10 cellular contexts compared by ENCODE assay signal in genomic region chr6:43856005-43856765, GRCh38.
DNase-seq lines count a peak whose midpoint lies in the region; ATAC-seq and TF ChIP-seq lines count a peak whose summit lies in the region.
"Had no signal": no experiment of that assay in that cellular context is flagged by ENCODE, and none has a peak within 500 bp of the region (broad histone marks: within the 10 kb centered on the region; RNA-seq: fewer than 3 reads in every experiment).

No MANE protein-coding gene starts in this region.

- no peaks in the 10 kb centered on the region for H3K27me3 ChIP-seq in hepatocyte
- H3K27me3 ChIP-seq in upper lobe of left lung: no peaks in the 10 kb centered on the region

- TF ChIP-seq CTCF in VCaP (conservative IDR thresholded peaks at IDR 0.05): peak; percentile 86
- TF ChIP-seq CTCF in hepatocyte (IDR thresholded peaks at IDR 0.05; ENCODE audit: poor library complexity): peak; percentile 52
- TF ChIP-seq CTCF in upper lobe of left lung (IDR thresholded peaks at IDR 0.05): peak in 5 of 6 experiments; percentile 25 to 64 (median 54)

- H3K36me3 ChIP-seq in hepatocyte (replicated peaks; ENCODE audit: insufficient read depth, low read depth) (no peaks in the 10 kb centered on the region), upper lobe of left lung (no peaks in the 10 kb centered on the region)

- no peaks in the 10 kb centered on the region for H3K79me2 ChIP-seq in hepatocyte

- no peak overlapping the region for H3K4me2 ChIP-seq in hepatocyte

- no peak for TF ChIP-seq POLR2A in upper lobe of left lung (IDR thresholded peaks at IDR 0.05)

- H3K27ac ChIP-seq in VCaP: peak overlapping the region; percentile 29; the same call in 1 of the 2 replicates
- peak overlapping the region; percentile 37 for H3K27ac ChIP-seq in hepatocyte
- H3K27ac ChIP-seq in upper lobe of left lung: no peak overlapping the region

- H3K4me3 ChIP-seq in hepatocyte (no peak overlapping the region), upper lobe of left lung (no peak overlapping the region)

- no peaks in the 10 kb centered on the region for H3K9me3 ChIP-seq in hepatocyte (ENCODE audit: low read depth)
- H3K9me3 ChIP-seq in upper lobe of left lung: no peaks in the 10 kb centered on the region

- ATAC-seq in upper lobe of left lung (ENCODE audit: low FRiP score in 2 of 2) (peak; percentile 36 to 51), HG02571 (IDR thresholded peaks at IDR 0.05; ENCODE audit: unreplicated experiment) (no peak)

- peaks cover 5% of the 10 kb centered on the region for H3K4me1 ChIP-seq in hepatocyte (ENCODE audit: insufficient read depth)
- H3K4me1 ChIP-seq in upper lobe of left lung: peaks cover 0 to 3% (median 0%) of the 10 kb centered on the region in 4 donors

- WGBS in hepatocyte (ENCODE audit: low lambda C conversion rate, missing lambda C conversion rate): 59% methylated on average over 6 of the region's 6 CpGs
- WGBS in upper lobe of left lung, 2 donors: 60 to 77% methylated on average over 3 to 6 of the region's 6 CpGs

- no peak overlapping the region for H2AFZ ChIP-seq in hepatocyte

- peak; percentile 50 for DNase-seq in NCI-H748 (lab: John Stamatoyannopoulos, UW; ENCODE audit: unreplicated experiment)
- no peak for DNase-seq in NCI-H748 treated with DMSO at 0.1 percent for 48 hours (lab: John Stamatoyannopoulos, UW)
- DNase-seq in hepatocyte (ENCODE audit: low spot score): peak; percentile 74
- peak in 1 of 2 donors; percentile 80 for DNase-seq in upper lobe of left lung
- no peak for DNase-seq in NCI-H2107 treated with DMSO at 0.1 percent for 48 hours (lab: John Stamatoyannopoulos, UW; ENCODE audit: unreplicated experiment)
- DNase-seq in glomerular visceral epithelial cell (ENCODE audit: extremely low spot score): no peak
- DNase-seq: central memory CD4-positive, alpha-beta T cell; HCEC 1CT had no signal

- no peaks in the 10 kb centered on the region for H4K20me1 ChIP-seq in hepatocyte (ENCODE audit: insufficient read depth, poor library complexity, severe bottlenecking)

- H3K9me2 ChIP-seq in hepatocyte (replicated peaks; ENCODE audit: insufficient read depth): no peaks in the 10 kb centered on the region

- no peak for TF ChIP-seq EP300 in upper lobe of left lung (IDR thresholded peaks at IDR 0.05)

Comparison
In these comparisons a context has a peak if more than half of its experiments do, and no peak if none do; other contexts are left out.
1. DNase-seq: peak in NCI-H748 (single experiment) and hepatocyte (single experiment); none in NCI-H748 treated with DMSO at 0.1 percent for 48 hours (single experiment), NCI-H2107 treated with DMSO at 0.1 percent for 48 hours (single experiment) and glomerular visceral epithelial cell (single experiment).
2. H3K27ac ChIP-seq: peak in VCaP (single experiment) and hepatocyte (single experiment); none in upper lobe of left lung (0 of 4).
3. Peak in every context shown above with its lines, with median percentiles within 50 percentile points of each other: CTCF ChIP-seq.